In the genomic region with DNA sequence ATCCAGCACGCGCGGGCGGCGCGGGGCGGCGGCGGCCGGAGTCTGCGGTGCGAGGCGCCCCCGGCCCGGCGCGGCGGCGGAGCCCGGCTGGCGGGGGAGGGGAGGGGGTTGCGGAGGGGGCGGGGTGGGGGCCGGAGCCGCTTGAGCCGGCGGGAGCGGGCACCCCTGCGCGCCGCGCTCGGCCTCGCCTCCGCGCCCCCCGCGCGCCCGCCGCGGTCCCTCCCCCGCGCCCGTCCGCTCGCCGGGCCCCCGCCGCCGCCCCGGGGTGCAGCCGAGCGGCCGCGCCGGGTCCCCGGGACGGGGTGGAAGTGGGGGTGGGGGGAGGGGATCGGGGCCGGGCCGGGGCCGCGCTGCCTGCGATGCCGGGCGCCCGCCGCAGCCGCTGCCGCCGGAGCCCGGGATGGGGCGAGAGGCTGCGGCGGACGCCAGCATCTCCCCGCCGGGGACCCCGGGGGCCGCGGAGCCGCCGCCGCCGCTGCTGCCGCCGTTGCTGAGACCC, we compare ENCODE assay signal across 10 cellular contexts. TPM values are rescaled to one million over a fixed set of nuclear protein-coding genes. Genes with fewer than 3 reads are reported as not detected.
DNase-seq lines count a peak whose midpoint lies in the region; ATAC-seq and TF ChIP-seq lines count a peak whose summit lies in the region.
"Had no signal": no experiment of that assay in that cellular context is flagged by ENCODE, and none has a peak within 500 bp of the region (broad histone marks: within the 10 kb centered on the region; RNA-seq: fewer than 3 reads in every experiment).

No MANE protein-coding gene starts in this region.

- no peak for TF ChIP-seq POLR2A in upper lobe of left lung (IDR thresholded peaks at IDR 0.05)

- H3K27me3 Mint-ChIP-seq in activated T-cell treated with anti-CD3 and anti-CD28 coated beads, Interleukin-2, amount 50 U/mL, for 72 hours (ENCODE audit: low read depth) = peaks cover 34% of the 10 kb centered on the region
- H3K27me3 Mint-ChIP-seq in activated T-cell treated with anti-CD3 and anti-CD28 coated beads, Interleukin-2, amount 50 U/mL, for 24 hours = peaks cover 41% of the 10 kb centered on the region
- H3K27me3 Mint-ChIP-seq in activated naive CD8-positive, alpha-beta T cell treated with anti-CD3 and anti-CD28 coated beads, Interleukin-2, amount 10 ng/mL, durations not matched to agents 7 days and 5 days = peaks cover 26% of the 10 kb centered on the region

- POLR2A ChIA-PET in activated naive CD8-positive, alpha-beta T cell treated with anti-CD3 and anti-CD28 coated beads, Interleukin-2, amount 10 ng/mL, durations not matched to agents 7 days and 5 days (lab: Charles Lee) = interaction anchor here (1.0 kb wide), 1 partner anchor 10 kb away, joined by 6 read pairs; no protein-coding TSS in a partner anchor

- H3K27ac ChIP-seq in lung (ENCODE audit: low read depth in 1 of 2, low read length in 1 of 2) (no peak overlapping the region), upper lobe of left lung (peak overlapping the region; percentile 44 to 86 (median 66))

- no peak overlapping the region for H3K27ac Mint-ChIP-seq in activated T-cell treated with anti-CD3 and anti-CD28 coated beads, Interleukin-2, amount 50 U/mL, for 72 hours
- H3K27ac Mint-ChIP-seq in activated T-cell treated with anti-CD3 and anti-CD28 coated beads, Interleukin-2, amount 50 U/mL, for 24 hours = no peak overlapping the region
- no peak overlapping the region for H3K27ac Mint-ChIP-seq in activated naive CD8-positive, alpha-beta T cell treated with anti-CD3 and anti-CD28 coated beads, Interleukin-2, amount 10 ng/mL, durations not matched to agents 7 days and 5 days

- H3K9me3 Mint-ChIP-seq in activated T-cell treated with anti-CD3 and anti-CD28 coated beads, Interleukin-2, amount 50 U/mL, for 72 hours = no peaks in the 10 kb centered on the region
- H3K9me3 Mint-ChIP-seq in activated T-cell treated with anti-CD3 and anti-CD28 coated beads, Interleukin-2, amount 50 U/mL, for 24 hours = no peaks in the 10 kb centered on the region
- no peaks in the 10 kb centered on the region for H3K9me3 Mint-ChIP-seq in activated naive CD8-positive, alpha-beta T cell treated with anti-CD3 and anti-CD28 coated beads, Interleukin-2, amount 10 ng/mL, durations not matched to agents 7 days and 5 days
- H3K9me3 Mint-ChIP-seq: neural crest cell had no signal

- no peak overlapping the region for H3K4me3 Mint-ChIP-seq in activated T-cell treated with anti-CD3 and anti-CD28 coated beads, Interleukin-2, amount 50 U/mL, for 72 hours
- H3K4me3 Mint-ChIP-seq in activated T-cell treated with anti-CD3 and anti-CD28 coated beads, Interleukin-2, amount 50 U/mL, for 24 hours = no peak overlapping the region
- no peak overlapping the region for H3K4me3 Mint-ChIP-seq in activated naive CD8-positive, alpha-beta T cell treated with anti-CD3 and anti-CD28 coated beads, Interleukin-2, amount 10 ng/mL, durations not matched to agents 7 days and 5 days

- H3K4me3 ChIP-seq in lung (peak overlapping the region; percentile 16), upper lobe of left lung (peak overlapping the region in 3 of 4 donors; percentile 53 to 61 (median 57))

- H3K36me3 ChIP-seq in lung (ENCODE audit: control insufficient read depth in 2 of 2, insufficient read depth in 2 of 2, low read length in 2 of 2) (no peaks in the 10 kb centered on the region), upper lobe of left lung (no peaks in the 10 kb centered on the region)

- H3K4me1 Mint-ChIP-seq in activated T-cell treated with anti-CD3 and anti-CD28 coated beads, Interleukin-2, amount 50 U/mL, for 72 hours (ENCODE audit: low read depth) = peaks cover 16% of the 10 kb centered on the region
- peaks cover 14% of the 10 kb centered on the region for H3K4me1 Mint-ChIP-seq in activated T-cell treated with anti-CD3 and anti-CD28 coated beads, Interleukin-2, amount 50 U/mL, for 24 hours (ENCODE audit: low read depth)
- peaks cover 17% of the 10 kb centered on the region for H3K4me1 Mint-ChIP-seq in activated naive CD8-positive, alpha-beta T cell treated with anti-CD3 and anti-CD28 coated beads, Interleukin-2, amount 10 ng/mL, durations not matched to agents 7 days and 5 days

- no peaks in the 10 kb centered on the region for H3K9me3 ChIP-seq in lung (ENCODE audit: control insufficient read depth in 2 of 2, insufficient read depth in 1 of 2, low read length in 1 of 2)
- H3K9me3 ChIP-seq in upper lobe of left lung = no peaks in the 10 kb centered on the region

- no peak for TF ChIP-seq EP300 in upper lobe of left lung (IDR thresholded peaks at IDR 0.05)

- peaks cover 3 to 6% of the 10 kb centered on the region in 2 donors for H3K36me3 Mint-ChIP-seq in activated T-cell treated with anti-CD3 and anti-CD28 coated beads, Interleukin-2, amount 50 U/mL, for 72 hours (ENCODE audit: insufficient read depth in 2 of 2)
- no peaks in the 10 kb centered on the region for H3K36me3 Mint-ChIP-seq in activated T-cell treated with anti-CD3 and anti-CD28 coated beads, Interleukin-2, amount 50 U/mL, for 24 hours (ENCODE audit: low read depth)
- H3K36me3 Mint-ChIP-seq in activated naive CD8-positive, alpha-beta T cell treated with anti-CD3 and anti-CD28 coated beads, Interleukin-2, amount 10 ng/mL, durations not matched to agents 7 days and 5 days = peaks cover 13% of the 10 kb centered on the region

- no peak for DNase-seq in activated T-cell treated with anti-CD3 and anti-CD28 coated beads, Interleukin-2, amount 50 U/mL, for 72 hours
- no peak for DNase-seq in activated T-cell treated with anti-CD3 and anti-CD28 coated beads, Interleukin-2, amount 50 U/mL, for 24 hours
- peak; percentile 47 for DNase-seq in activated naive CD8-positive, alpha-beta T cell treated with anti-CD3 and anti-CD28 coated beads, Interleukin-2, amount 10 ng/mL, durations not matched to agents 7 days and 5 days
- DNase-seq in lung (ENCODE audit: low spot score) (no peak), upper lobe of left lung (no peak), DMS53 (lab: John Stamatoyannopoulos, UW) (no peak), putamen (ENCODE audit: low spot score) (no peak)
- DNase-seq: SHP77 treated with DMSO at 0.1 percent for 48 hours had no signal

- H3K4me1 ChIP-seq in lung (ENCODE audit: control insufficient read depth in 2 of 2, insufficient read depth in 2 of 2, low read length in 2 of 2) (peaks cover 0 to 8% of the 10 kb centered on the region in 2 donors), upper lobe of left lung (peaks cover 2 to 43% (median 9%) of the 10 kb centered on the region in 4 donors)

- 4% methylated on average over 88 of the region's 88 CpGs; no CpG with 5 or more reads in 1 of the 2 donors for WGBS in lung, 2 donors
- WGBS in upper lobe of left lung, 2 donors = 1 to 2% methylated on average over 17 to 21 of the region's 88 CpGs

- TF ChIP-seq CTCF in lung (IDR thresholded peaks at IDR 0.05; ENCODE audit: control extremely low read depth, extremely low read depth) (no peak), upper lobe of left lung (IDR thresholded peaks at IDR 0.05) (no peak)

- peak; percentile 33 to 46 for ATAC-seq in activated T-cell treated with anti-CD3 and anti-CD28 coated beads, Interleukin-2, amount 50 U/mL, for 72 hours (replicated peaks in 1 of 2)
- ATAC-seq in activated naive CD8-positive, alpha-beta T cell treated with anti-CD3 and anti-CD28 coated beads, Interleukin-2, amount 10 ng/mL, durations not matched to agents 7 days and 5 days (ENCODE audit: low read depth) = no peak
- ATAC-seq in lung (ENCODE audit: insufficient read depth, low FRiP score) (no peak), upper lobe of left lung (ENCODE audit: low FRiP score in 2 of 2) (no peak), HG03571 (IDR thresholded peaks at IDR 0.05; ENCODE audit: unreplicated experiment) (no peak)

- no peaks in the 10 kb centered on the region for H3K27me3 ChIP-seq in lung (ENCODE audit: control insufficient read depth, insufficient read depth)
- H3K27me3 ChIP-seq in upper lobe of left lung = peaks cover 0 to 22% (median 10%) of the 10 kb centered on the region in 4 donors

RNA-seq across cellular contexts. Expression of a gene that starts 0.3 kb away (rescaled TPM):
- total RNA-seq in activated T-cell treated with anti-CD3 and anti-CD28 coated beads, Interleukin-2, amount 50 U/mL, for 72 hours = 1 to 10 TPM; 1.2 to 2.6 TPM
- total RNA-seq in activated naive CD8-positive, alpha-beta T cell treated with anti-CD3 and anti-CD28 coated beads, Interleukin-2, amount 10 ng/mL, durations not matched to agents 7 days and 5 days = 1 to 10 TPM; 7.0 to 7.2 TPM
- total RNA-seq in lung = 10 to 100 TPM in 1 of 2 donors, 1 to 10 TPM in 1; 5.8 to 19.4 TPM
- 1 to 10 TPM; 5.6 to 6.0 TPM for polyA plus RNA-seq in lung
- 10 to 100 TPM in 5 of 6 donors, 1 to 10 TPM in 1; 5.2 to 45.0 (median 26.0) TPM for total RNA-seq in upper lobe of left lung

RNA-seq across cellular contexts. Expression of a gene that starts 45.0 kb away (rescaled TPM):
- 10 to 100 TPM; 49.5 to 58.3 TPM for total RNA-seq in activated T-cell treated with anti-CD3 and anti-CD28 coated beads, Interleukin-2, amount 50 U/mL, for 72 hours
- total RNA-seq in activated naive CD8-positive, alpha-beta T cell treated with anti-CD3 and anti-CD28 coated beads, Interleukin-2, amount 10 ng/mL, durations not matched to agents 7 days and 5 days = 10 to 100 TPM; 33.9 to 40.0 TPM
- total RNA-seq in lung = 10 to 100 TPM; 18.4 to 28.9 TPM
- polyA plus RNA-seq in lung = 10 to 100 TPM in 1 of 2 donors, 1 to 10 TPM in 1; 7.1 to 16.5 TPM
- 10 to 100 TPM; 10.5 to 35.3 (median 25.6) TPM for total RNA-seq in upper lobe of left lung

RNA-seq across cellular contexts. Expression of a gene that starts 57.5 kb away (rescaled TPM):
- 10 to 100 TPM; 29.4 to 30.9 TPM for total RNA-seq in activated T-cell treated with anti-CD3 and anti-CD28 coated beads, Interleukin-2, amount 50 U/mL, for 72 hours
- total RNA-seq in activated naive CD8-positive, alpha-beta T cell treated with anti-CD3 and anti-CD28 coated beads, Interleukin-2, amount 10 ng/mL, durations not matched to agents 7 days and 5 days = 10 to 100 TPM; 37.4 to 39.9 TPM
- total RNA-seq in lung (10 to 100 TPM; 20.2 to 29.7 TPM), upper lobe of left lung (10 to 100 TPM; 15.4 to 34.6 (median 25.9) TPM)
- 10 to 100 TPM; 13.9 to 16.4 TPM for polyA plus RNA-seq in lung

Comparison
In these comparisons a context has a peak if more than half of its experiments do, and no peak if none do; other contexts are left out.
1. ATAC-seq: peak in activated T-cell treated with anti-CD3 and anti-CD28 coated beads, Interleukin-2, amount 50 U/mL, for 72 hours (2 of 2); none in activated naive CD8-positive, alpha-beta T cell treated with anti-CD3 and anti-CD28 coated beads, Interleukin-2, amount 10 ng/mL, durations not matched to agents 7 days and 5 days (single experiment), lung (single experiment), upper lobe of left lung (0 of 2) and HG03571 (single experiment).
2. H3K27ac ChIP-seq: peak in upper lobe of left lung (4 of 4); none in lung (0 of 2).